In the genomic region with DNA sequence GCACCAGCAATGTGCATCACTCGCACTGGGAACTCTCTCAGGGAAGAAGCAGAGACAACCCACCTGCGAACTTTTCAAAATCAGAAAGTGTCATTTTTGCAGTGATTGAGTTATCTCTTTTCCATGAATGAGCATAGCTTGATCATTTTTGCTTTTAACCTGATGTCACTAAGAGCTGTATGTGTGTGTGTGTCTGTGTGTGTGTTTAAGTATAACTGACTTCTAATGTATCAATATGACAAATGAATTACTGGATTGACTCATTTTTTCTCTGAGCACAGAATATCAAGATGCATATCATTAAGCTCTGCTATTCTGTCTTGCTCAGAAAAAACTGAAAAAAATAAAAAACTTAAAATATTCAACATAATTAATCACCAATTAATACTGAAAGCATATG, we compare ENCODE assay signal across 35 cellular contexts.
"Had no signal": no experiment of that assay in that cellular context is flagged by ENCODE, and none has a peak within 500 bp of the region (broad histone marks: within the 10 kb centered on the region; RNA-seq: fewer than 3 reads in every experiment).

No MANE protein-coding gene starts in this region.

- H3K27me3 Mint-ChIP-seq: activated CD4-positive, alpha-beta memory T cell treated with anti-CD3 and anti-CD28 coated beads for 36 hours; activated CD4-positive, alpha-beta T cell treated with anti-CD3 and anti-CD28 coated beads, Interleukin-2, amount 10 ng/mL, durations not matched to agents 24 days and 14 days; activated T-helper 17 cell treated with anti-CD3 and anti-CD28 coated beads, Interleukin-2, amount 50 U/mL, for 72 hours had no signal

- H3K9me3 ChIP-seq: adrenal gland, body of pancreas, breast epithelium had no signal

- H3K4me3 ChIP-seq: adrenal gland, body of pancreas, breast epithelium had no signal

- ATAC-seq: activated CD8-positive, alpha-beta T cell treated with anti-CD3 and anti-CD28 coated beads for 36 hours; activated naive CD4-positive, alpha-beta T cell treated with anti-CD3 and anti-CD28 coated beads, Interleukin-2, amount 50 U/mL, for 72 hours; activated T-cell treated with anti-CD3 and anti-CD28 coated beads, Interleukin-2, amount 50 U/mL, for 4 hours; activated T-cell treated with anti-CD3 and anti-CD28 coated beads, Interleukin-2, amount 50 U/mL, for 72 hours; activated T-helper 17 cell treated with anti-CD3 and anti-CD28 coated beads, Interleukin-2, amount 50 U/mL, for 72 hours; body of pancreas had no signal

- H3K36me3 ChIP-seq: adrenal gland, brain microvascular endothelial cell, breast epithelium had no signal

- H3K27me3 ChIP-seq: adrenal gland, body of pancreas, brain microvascular endothelial cell, breast epithelium had no signal

- H3K4me1 Mint-ChIP-seq: activated CD4-positive, alpha-beta T cell treated with anti-CD3 and anti-CD28 coated beads, Interleukin-2, amount 10 ng/mL, durations not matched to agents 24 days and 14 days; activated naive CD8-positive, alpha-beta T cell treated with anti-CD3 and anti-CD28 coated beads for 36 hours; activated T-helper 17 cell treated with anti-CD3 and anti-CD28 coated beads, Interleukin-2, amount 50 U/mL, for 72 hours had no signal

- H3K4me1 ChIP-seq: adrenal gland, body of pancreas, breast epithelium had no signal

- H3K4me3 Mint-ChIP-seq: activated B cell treated with CpG ODN at 0.5 μM for 24 hours; activated CD4-positive, alpha-beta memory T cell treated with anti-CD3 and anti-CD28 coated beads for 36 hours; activated CD4-positive, alpha-beta T cell treated with anti-CD3 and anti-CD28 coated beads, Interleukin-2, amount 10 ng/mL, durations not matched to agents 24 days and 14 days; activated CD8-positive, alpha-beta T cell treated with anti-CD3 and anti-CD28 coated beads for 36 hours; activated naive CD4-positive, alpha-beta T cell treated with anti-CD3 and anti-CD28 coated beads for 36 hours; activated naive CD8-positive, alpha-beta T cell treated with anti-CD3 and anti-CD28 coated beads for 36 hours; activated T-cell treated with anti-CD3 and anti-CD28 coated beads, Interleukin-2, amount 50 U/mL, for 4 hours; activated T-cell treated with anti-CD3 and anti-CD28 coated beads, Interleukin-2, amount 50 U/mL, for 72 hours; activated T-helper 1 cell treated with anti-CD3 and anti-CD28 coated beads, Interleukin-12 subunit alpha, Interleukin-12 subunit beta, Interleukin-2, Interleukin-4 antibody, amounts not matched to agents 30 ng/mL and 10 ng/mL and 1 ng/mL, durations not matched to agents 14 hours and 24 hours and 36 hours; activated T-helper 17 cell treated with anti-CD3 and anti-CD28 coated beads, Interleukin-2, amount 50 U/mL, for 72 hours; T-helper 1 cell treated with Interleukin-12 subunit alpha and Interleukin-12 subunit beta and Interleukin-4 antibody, amounts not matched to agents 30 μg/mL and 1 μg/mL, for 36 hours; T-helper 2 cell treated with Interferon-gamma antibody and Interleukin-4, amounts not matched to agents 5 μg/mL and 100 μg/mL, for 36 hours had no signal

- H3K9me3 Mint-ChIP-seq: activated B cell treated with CpG ODN at 0.5 μM for 24 hours; activated CD4-positive, alpha-beta memory T cell treated with anti-CD3 and anti-CD28 coated beads for 36 hours; activated CD4-positive, alpha-beta T cell treated with anti-CD3 and anti-CD28 coated beads, Interleukin-2, amount 10 ng/mL, durations not matched to agents 24 days and 14 days; activated CD8-positive, alpha-beta T cell treated with anti-CD3 and anti-CD28 coated beads for 36 hours; activated naive CD4-positive, alpha-beta T cell treated with anti-CD3 and anti-CD28 coated beads for 36 hours; activated naive CD4-positive, alpha-beta T cell treated with anti-CD3 and anti-CD28 coated beads, Interleukin-2, amount 50 U/mL, for 72 hours; activated naive CD8-positive, alpha-beta T cell treated with anti-CD3 and anti-CD28 coated beads for 36 hours; activated T-cell treated with anti-CD3 and anti-CD28 coated beads, Interleukin-2, amount 50 U/mL, for 4 hours; activated T-cell treated with anti-CD3 and anti-CD28 coated beads, Interleukin-2, amount 50 U/mL, for 72 hours; activated T-helper 1 cell treated with anti-CD3 and anti-CD28 coated beads, Interleukin-12 subunit alpha, Interleukin-12 subunit beta, Interleukin-2, Interleukin-4 antibody, amounts not matched to agents 30 ng/mL and 10 ng/mL and 1 ng/mL, durations not matched to agents 14 hours and 24 hours and 36 hours; activated T-helper 17 cell treated with anti-CD3 and anti-CD28 coated beads, Interleukin-2, amount 50 U/mL, for 72 hours; T-helper 1 cell treated with Interleukin-12 subunit alpha and Interleukin-12 subunit beta and Interleukin-4 antibody, amounts not matched to agents 30 μg/mL and 1 μg/mL, for 36 hours; T-helper 2 cell treated with Interferon-gamma antibody and Interleukin-4, amounts not matched to agents 5 μg/mL and 100 μg/mL, for 36 hours had no signal

- H3K36me3 Mint-ChIP-seq: activated CD4-positive, alpha-beta memory T cell treated with anti-CD3 and anti-CD28 coated beads for 36 hours; activated naive CD4-positive, alpha-beta T cell treated with anti-CD3 and anti-CD28 coated beads, Interleukin-2, amount 50 U/mL, for 72 hours; activated naive CD8-positive, alpha-beta T cell treated with anti-CD3 and anti-CD28 coated beads for 36 hours had no signal

- DNase-seq: activated B cell treated with CpG ODN at 0.5 μM for 24 hours; activated CD4-positive, alpha-beta memory T cell treated with anti-CD3 and anti-CD28 coated beads for 36 hours; activated CD4-positive, alpha-beta T cell treated with anti-CD3 and anti-CD28 coated beads for 4 hours; activated CD4-positive, alpha-beta T cell treated with anti-CD3 and anti-CD28 coated beads, Interleukin-2, amount 10 ng/mL, durations not matched to agents 24 days and 14 days; activated CD4-positive, alpha-beta T cell treated with anti-CD3 and anti-CD28 coated beads, Interleukin-2, amount 50 U/mL, for 1 hour; activated CD4-positive, alpha-beta T cell treated with anti-CD3 and anti-CD28 coated beads, Interleukin-2, amount 50 U/mL, for 4 hours; activated CD4-positive, CD25-positive, alpha-beta regulatory T cell treated with anti-CD3 and anti-CD28 coated beads, Interleukin-2, amount 50 U/mL, for 72 hours; activated CD8-positive, alpha-beta memory T cell treated with anti-CD3 and anti-CD28 coated beads, Interleukin-2, amount 50 U/mL, for 4 hours; activated CD8-positive, alpha-beta T cell treated with anti-CD3 and anti-CD28 coated beads for 36 hours; activated effector memory CD4-positive, alpha-beta T cell treated with anti-CD3 and anti-CD28 coated beads, Interleukin-2, amount 50 U/mL, for 16 hours; activated gamma-delta T cell treated with Interleukin-2 at 50 U/mL for 16 hours; activated naive CD4-positive, alpha-beta T cell; activated naive CD4-positive, alpha-beta T cell treated with anti-CD3 and anti-CD28 coated beads for 36 hours; activated naive CD4-positive, alpha-beta T cell treated with anti-CD3 and anti-CD28 coated beads, Interleukin-2, amount 50 U/mL, for 16 hours; activated naive CD8-positive, alpha-beta T cell treated with anti-CD3 and anti-CD28 coated beads for 36 hours; activated T-cell treated with anti-CD3 and anti-CD28 coated beads for 4 hours; activated T-cell treated with anti-CD3 and anti-CD28 coated beads, Interleukin-2, amount 50 U/mL, for 1 hour; activated T-cell treated with anti-CD3 and anti-CD28 coated beads, Interleukin-2, amount 50 U/mL, for 4 hours; activated T-cell treated with anti-CD3 and anti-CD28 coated beads, Interleukin-2, amount 50 U/mL, for 72 hours; adrenal gland; amniotic stem cell; aorta; body of pancreas; brain microvascular endothelial cell; central memory CD4-positive, alpha-beta T cell; T-helper 9 cell had no signal

- FAIRE-seq: astrocyte, TTC549 had no signal

- H3K27ac Mint-ChIP-seq: activated B cell treated with CpG ODN at 0.5 μM for 24 hours; activated CD4-positive, alpha-beta memory T cell treated with anti-CD3 and anti-CD28 coated beads for 36 hours; activated CD4-positive, alpha-beta T cell treated with anti-CD3 and anti-CD28 coated beads, Interleukin-2, amount 10 ng/mL, durations not matched to agents 24 days and 14 days; activated CD8-positive, alpha-beta T cell treated with anti-CD3 and anti-CD28 coated beads for 36 hours; activated naive CD4-positive, alpha-beta T cell treated with anti-CD3 and anti-CD28 coated beads for 36 hours; activated naive CD4-positive, alpha-beta T cell treated with anti-CD3 and anti-CD28 coated beads, Interleukin-2, amount 50 U/mL, for 72 hours; activated naive CD8-positive, alpha-beta T cell treated with anti-CD3 and anti-CD28 coated beads for 36 hours; activated T-cell treated with anti-CD3 and anti-CD28 coated beads, Interleukin-2, amount 50 U/mL, for 72 hours; activated T-helper 1 cell treated with anti-CD3 and anti-CD28 coated beads, Interleukin-12 subunit alpha, Interleukin-12 subunit beta, Interleukin-2, Interleukin-4 antibody, amounts not matched to agents 30 ng/mL and 10 ng/mL and 1 ng/mL, durations not matched to agents 14 hours and 24 hours and 36 hours; activated T-helper 17 cell treated with anti-CD3 and anti-CD28 coated beads, Interleukin-2, amount 50 U/mL, for 72 hours; T-helper 1 cell treated with Interleukin-12 subunit alpha and Interleukin-12 subunit beta and Interleukin-4 antibody, amounts not matched to agents 30 μg/mL and 1 μg/mL, for 36 hours; T-helper 2 cell treated with Interferon-gamma antibody and Interleukin-4, amounts not matched to agents 5 μg/mL and 100 μg/mL, for 36 hours had no signal

- H3K27ac ChIP-seq: adrenal gland, body of pancreas, brain microvascular endothelial cell, breast epithelium, VCaP had no signal
